In the genomic region with DNA sequence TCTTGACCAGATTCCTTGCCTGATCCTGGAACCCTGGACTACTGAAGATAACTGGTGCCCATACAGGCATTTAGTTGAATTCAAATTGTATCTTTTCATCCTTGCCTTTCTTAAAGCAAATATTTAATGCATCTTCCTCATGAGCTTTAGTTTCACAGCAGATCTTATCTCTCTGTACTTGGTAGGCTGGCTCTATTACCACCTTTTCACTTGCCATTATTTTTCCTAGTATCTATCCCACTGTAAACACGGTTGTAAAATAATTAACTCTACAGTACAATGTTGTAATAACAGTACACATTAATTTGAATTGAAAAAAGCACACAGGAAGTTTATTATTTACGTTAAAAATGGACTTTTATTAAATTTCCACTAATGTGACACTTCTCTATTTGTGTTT, we compare ENCODE assay signal across 8 cellular contexts.
"Had no signal": no experiment of that assay in that cellular context is flagged by ENCODE, and none has a peak within 500 bp of the region (broad histone marks: within the 10 kb centered on the region; RNA-seq: fewer than 3 reads in every experiment).

No MANE protein-coding gene starts in this region.

- DNase-seq: IMR-90, KBM-7, KG1 had no signal

- H3K4me3 Mint-ChIP-seq: IgD-negative memory B cell had no signal

- H3K4me1 Mint-ChIP-seq: IgD-negative memory B cell had no signal

- H3K4me2 ChIP-seq: KMS-11 had no signal

- H3K27me3 Mint-ChIP-seq: IgD-negative memory B cell had no signal

- ATAC-seq: K562 had no signal

- H3K27ac ChIP-seq: HL-60, KMS-11 had no signal

- H3K9ac ChIP-seq: KMS-11 had no signal

- FAIRE-seq: HTR-8/SVneo, K562 had no signal

- H3K4me3 ChIP-seq: K562 had no signal

- H3K36me3 Mint-ChIP-seq: IgD-negative memory B cell had no signal

- H3K27ac Mint-ChIP-seq: IgD-negative memory B cell had no signal
